ENCODE assay signal across 25 cellular contexts in genomic region chr20:30513050-30513628, GRCh38.
"Had no signal": no experiment of that assay in that cellular context is flagged by ENCODE, and none has a peak within 500 bp of the region (broad histone marks: within the 10 kb centered on the region; RNA-seq: fewer than 3 reads in every experiment).

No MANE protein-coding gene starts in this region.

- H3K79me2 ChIP-seq: parathyroid adenoma had no signal

- H3K36me3 ChIP-seq: esophagus squamous epithelium, lower lobe of right lung, neutrophil, right atrium auricular region, stomach, thyroid gland had no signal

- H3K4me3 ChIP-seq: esophagus squamous epithelium, lower lobe of right lung, right atrium auricular region, smooth muscle cell, stomach, thyroid gland had no signal

- H3K36me3 Mint-ChIP-seq: stimulated activated effector memory CD8-positive, alpha-beta T cell treated with anti-CD3 and anti-CD28 coated beads, Interleukin-12 subunit alpha, Interleukin-12 subunit beta, amount 100 ng/mL, for 72 hours had no signal

- H3K27me3 Mint-ChIP-seq: progenitor cell of endocrine pancreas had no signal

- H2AFZ ChIP-seq: parathyroid adenoma had no signal

- H3K4me1 ChIP-seq: esophagus squamous epithelium, lower lobe of right lung, parathyroid adenoma, right atrium auricular region, stomach, thyroid gland had no signal

- H3K9me3 ChIP-seq: lower lobe of right lung, right atrium auricular region, thyroid gland had no signal

- H3K27me3 ChIP-seq: esophagus squamous epithelium, neutrophil, right atrium auricular region, thyroid gland had no signal

- H3K4me1 Mint-ChIP-seq: natural killer cell; stimulated activated effector memory CD8-positive, alpha-beta T cell treated with anti-CD3 and anti-CD28 coated beads, Interleukin-12 subunit alpha, Interleukin-12 subunit beta, amount 100 ng/mL, for 72 hours had no signal

- ATAC-seq: effector memory CD8-positive, alpha-beta T cell; left ventricle myocardium superior; sciatic nerve; stimulated activated effector memory CD8-positive, alpha-beta T cell treated with anti-CD3 and anti-CD28 coated beads, Interleukin-12 subunit alpha, Interleukin-12 subunit beta, amount 100 ng/mL, for 72 hours had no signal

- FAIRE-seq: endometrium, frontal cortex, keratinocyte, urothelium cell line had no signal

- H3K4me3 Mint-ChIP-seq: effector memory CD8-positive, alpha-beta T cell; natural killer cell; stimulated activated effector memory CD8-positive, alpha-beta T cell treated with anti-CD3 and anti-CD28 coated beads, Interleukin-12 subunit alpha, Interleukin-12 subunit beta, amount 100 ng/mL, for 72 hours had no signal

- H3K9ac ChIP-seq: parathyroid adenoma had no signal

- H3K27ac ChIP-seq: esophagus squamous epithelium, lower lobe of right lung, neutrophil, parathyroid adenoma, right atrium auricular region, stomach, thyroid gland had no signal

- H3K4me2 ChIP-seq: smooth muscle cell had no signal

- DNase-seq: cortex of kidney; effector memory CD8-positive, alpha-beta T cell; erythroblast; esophagus squamous epithelium; hypothalamus; left ventricle myocardium superior; lower lobe of right lung; natural killer cell; stimulated activated CD4-positive, alpha-beta T cell treated with anti-CD3 and anti-CD28 coated beads, Interleukin-12 subunit alpha, Interleukin-12 subunit beta, amount 100 ng/mL, for 4 hours; stimulated activated CD4-positive, alpha-beta T cell treated with anti-CD3 and anti-CD28 coated beads, Interleukin-1b, Interleukin-23, amount 100 ng/mL, for 48 hours; stimulated activated CD4-positive, alpha-beta T cell treated with anti-CD3 and anti-CD28 coated beads, Interleukin-4, amount 100 ng/mL, for 24 hours; stomach; thyroid gland; trophoblast cell had no signal

- H3K27ac Mint-ChIP-seq: effector memory CD8-positive, alpha-beta T cell; natural killer cell; progenitor cell of endocrine pancreas; stimulated activated effector memory CD8-positive, alpha-beta T cell treated with anti-CD3 and anti-CD28 coated beads, Interleukin-12 subunit alpha, Interleukin-12 subunit beta, amount 100 ng/mL, for 72 hours had no signal
